In genomic region chr17:44223574-44224046, GRCh38 we compare ENCODE assay signal across 8 cellular contexts. TPM values are rescaled to one million over a fixed set of nuclear protein-coding genes. Genes with fewer than 3 reads are reported as not detected.
DNase-seq lines count a peak whose midpoint lies in the region; ATAC-seq and TF ChIP-seq lines count a peak whose summit lies in the region.

No MANE protein-coding gene starts in this region.

- peaks cover 13% of the 10 kb centered on the region for H3K4me1 Mint-ChIP-seq in activated naive CD4-positive, alpha-beta T cell treated with anti-CD3 and anti-CD28 coated beads, Interleukin-2, amount 50 U/mL, for 24 hours
- peaks cover 15 to 16% of the 10 kb centered on the region in 2 donors for H3K4me1 Mint-ChIP-seq in immature natural killer cell

- no peaks in the 10 kb centered on the region for H3K27me3 Mint-ChIP-seq in activated naive CD4-positive, alpha-beta T cell treated with anti-CD3 and anti-CD28 coated beads, Interleukin-2, amount 50 U/mL, for 24 hours
- peaks cover 8 to 12% (median 9%) of the 10 kb centered on the region in 3 donors for H3K27me3 Mint-ChIP-seq in immature natural killer cell (ENCODE audit: low read depth in 3 of 3)

- no peaks in the 10 kb centered on the region for H3K9me3 Mint-ChIP-seq in activated naive CD4-positive, alpha-beta T cell treated with anti-CD3 and anti-CD28 coated beads, Interleukin-2, amount 50 U/mL, for 24 hours
- no peaks in the 10 kb centered on the region for H3K9me3 Mint-ChIP-seq in immature natural killer cell

- peak overlapping the region; percentile 31 to 99 (median 97) for H3K27ac ChIP-seq in thyroid gland

- H3K36me3 Mint-ChIP-seq in activated naive CD4-positive, alpha-beta T cell treated with anti-CD3 and anti-CD28 coated beads, Interleukin-2, amount 50 U/mL, for 24 hours: no peaks in the 10 kb centered on the region
- H3K36me3 Mint-ChIP-seq in immature natural killer cell: no peaks in the 10 kb centered on the region

- no peak for TF ChIP-seq POLR2A in thyroid gland (IDR thresholded peaks at IDR 0.05)

- DNase-seq in activated naive CD4-positive, alpha-beta T cell treated with anti-CD3 and anti-CD28 coated beads, Interleukin-2, amount 50 U/mL, for 16 hours: no peak
- DNase-seq in astrocyte of the spinal cord (ENCODE audit: low read depth, low spot score) (peak; percentile 50), immature natural killer cell (no peak), thyroid gland (peak; percentile 18 to 36), SW480 (ENCODE audit: low spot score) (no peak), Kasumi-1 (lab: John Stamatoyannopoulos, UW) (no peak)

- H3K4me3 ChIP-seq in astrocyte of the spinal cord (ENCODE audit: low read depth, low read length) (no peak overlapping the region), thyroid gland (replicated peaks in 1 of 3) (no peak overlapping the region)

- ATAC-seq in GM21381 (IDR thresholded peaks at IDR 0.05; ENCODE audit: unreplicated experiment): no peak

- no peaks in the 10 kb centered on the region for H3K36me3 ChIP-seq in thyroid gland

- peaks cover 15 to 21% of the 10 kb centered on the region in 2 donors for H3K4me1 ChIP-seq in thyroid gland

- H3K27ac Mint-ChIP-seq in activated naive CD4-positive, alpha-beta T cell treated with anti-CD3 and anti-CD28 coated beads, Interleukin-2, amount 50 U/mL, for 24 hours: peak overlapping the region; percentile 62
- peak overlapping the region in 2 of 6 donors; percentile 19 to 35 for H3K27ac Mint-ChIP-seq in immature natural killer cell

- in situ Hi-C loops in astrocyte of the spinal cord (cut with HindIII; ENCODE audit: low sequenced_read_pairs): no loop called here

- H3K9me3 ChIP-seq in thyroid gland: no peaks in the 10 kb centered on the region

- TF ChIP-seq CTCF in astrocyte of the spinal cord (IDR thresholded peaks at IDR 0.05; ENCODE audit: low read depth, low read length) (no peak), thyroid gland (IDR thresholded peaks at IDR 0.05) (no peak)

- intact Hi-C loops in thyroid gland (cut with DNase I): no loop called here

- 39 to 52% methylated on average over 7 of the region's 7 CpGs for WGBS in thyroid gland, 2 donors

- H3K27me3 ChIP-seq in thyroid gland: no peaks in the 10 kb centered on the region

- no peak overlapping the region for H3K4me3 Mint-ChIP-seq in activated naive CD4-positive, alpha-beta T cell treated with anti-CD3 and anti-CD28 coated beads, Interleukin-2, amount 50 U/mL, for 24 hours
- H3K4me3 Mint-ChIP-seq in immature natural killer cell: peak overlapping the region in 3 of 5 donors; percentile 33 to 91 (median 36)

RNA-seq across cellular contexts. Expression of gene UBTF, which starts 4.1 kb away (rescaled TPM):
- 10 to 100 TPM in 2 of 3 donors, 1 to 10 TPM in 1; 7.2 to 68.8 (median 21.6) TPM for polyA plus RNA-seq in immature natural killer cell
- total RNA-seq in thyroid gland: 10 to 100 TPM; 63.6 to 97.4 (median 89.5) TPM

RNA-seq across cellular contexts. Expression of gene ATXN7L3, which starts 23.9 kb away (rescaled TPM):
- 10 to 100 TPM in 1 of 3 donors, 1 to 10 TPM in 2; 5.1 to 11.9 (median 6.8) TPM for polyA plus RNA-seq in immature natural killer cell
- 10 to 100 TPM; 52.4 to 64.5 (median 58.0) TPM for total RNA-seq in thyroid gland

RNA-seq across cellular contexts. Expression of gene TMUB2, which starts 36.8 kb away (rescaled TPM):
- polyA plus RNA-seq in immature natural killer cell: 10 to 100 TPM; 20.2 to 32.8 (median 26.5) TPM
- 10 to 100 TPM; 30.6 to 50.5 (median 44.6) TPM for total RNA-seq in thyroid gland

RNA-seq across cellular contexts. Expression of gene SLC4A1, which starts 44.3 kb away (rescaled TPM):
- under 1 TPM in 1 of 3 donors, not detected in 2; 0.23 TPM for polyA plus RNA-seq in immature natural killer cell
- total RNA-seq in thyroid gland: under 1 TPM in 2 of 4 donors, not detected in 2; 0.15 to 0.78 TPM

RNA-seq across cellular contexts. Expression of gene ASB16, which starts 53.1 kb away (rescaled TPM):
- polyA plus RNA-seq in immature natural killer cell: under 1 TPM in 1 of 3 donors, not detected in 2; 0.27 TPM
- total RNA-seq in thyroid gland: 1 to 10 TPM; 1.4 to 2.4 (median 1.7) TPM

Comparison
In these comparisons a context has a peak if more than half of its experiments do, and no peak if none do; other contexts are left out.
1. DNase-seq: peak in astrocyte of the spinal cord (single experiment) and thyroid gland (2 of 2); none in activated naive CD4-positive, alpha-beta T cell treated with anti-CD3 and anti-CD28 coated beads, Interleukin-2, amount 50 U/mL, for 16 hours (single experiment), immature natural killer cell (0 of 3), SW480 (single experiment) and Kasumi-1 (0 of 2).